Comparison of ENCODE assay signal across 1 cellular context in the genomic region with DNA sequence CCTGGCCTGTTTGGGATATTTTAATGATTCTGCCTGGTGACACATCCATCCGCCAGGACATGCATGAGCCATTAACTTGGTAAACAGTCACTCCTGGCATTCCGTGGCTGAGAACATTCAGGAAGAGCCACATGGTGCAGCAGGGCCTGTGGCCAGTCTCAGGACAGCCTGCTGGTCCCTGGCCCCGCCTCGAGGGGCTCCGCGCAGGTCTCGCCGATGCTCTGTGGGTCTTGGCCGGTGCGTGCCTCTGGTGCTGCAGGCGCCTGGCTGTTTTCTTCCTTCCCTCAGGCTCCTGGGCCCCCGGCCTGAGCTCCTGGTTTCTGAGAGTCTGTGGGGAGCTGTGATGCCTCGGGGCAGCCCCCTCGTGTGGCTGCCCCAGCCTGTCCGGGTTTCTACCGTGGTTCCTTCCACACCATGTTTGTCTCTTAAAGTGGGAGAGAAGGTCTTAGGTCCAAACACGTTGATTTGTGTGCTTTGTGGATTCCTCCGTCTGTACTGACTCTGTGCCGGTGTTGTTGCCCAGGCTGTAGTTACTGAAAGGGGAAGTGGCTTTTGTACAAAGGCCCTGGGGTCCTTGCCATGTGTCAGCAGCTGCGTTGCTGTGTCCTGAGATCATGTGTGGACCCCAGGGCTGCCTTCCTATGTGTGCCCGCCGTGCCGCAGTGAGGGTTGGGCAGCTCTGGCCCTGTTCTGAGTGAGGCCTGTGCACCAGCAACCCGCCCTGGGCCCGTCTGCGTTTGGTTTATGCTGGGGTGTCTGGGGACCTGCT.
TF ChIP-seq lines count a peak whose summit lies in the region.

No MANE protein-coding gene starts in this region.

TF ChIP-seq in HepG2, 621 proteins besides CTCF, POLR2A, EP300 and RAD21:
- TF ChIP-seq ZNF138 (CRISPR knock-in tag; IDR thresholded peaks at IDR 0.05; ENCODE audit: low read depth) (no peak), NCOA2 (CRISPR knock-in tag; IDR thresholded peaks at IDR 0.05) (no peak), AKAP8 (CRISPR knock-in tag; IDR thresholded peaks at IDR 0.05) (peak; percentile 29; the same call in 1 of the 2 replicates), POLR2G (IDR thresholded peaks at IDR 0.05; ENCODE audit: low read depth, low read length) (no peak)
